ENCODE assay signal across 10 cellular contexts in the genomic region with DNA sequence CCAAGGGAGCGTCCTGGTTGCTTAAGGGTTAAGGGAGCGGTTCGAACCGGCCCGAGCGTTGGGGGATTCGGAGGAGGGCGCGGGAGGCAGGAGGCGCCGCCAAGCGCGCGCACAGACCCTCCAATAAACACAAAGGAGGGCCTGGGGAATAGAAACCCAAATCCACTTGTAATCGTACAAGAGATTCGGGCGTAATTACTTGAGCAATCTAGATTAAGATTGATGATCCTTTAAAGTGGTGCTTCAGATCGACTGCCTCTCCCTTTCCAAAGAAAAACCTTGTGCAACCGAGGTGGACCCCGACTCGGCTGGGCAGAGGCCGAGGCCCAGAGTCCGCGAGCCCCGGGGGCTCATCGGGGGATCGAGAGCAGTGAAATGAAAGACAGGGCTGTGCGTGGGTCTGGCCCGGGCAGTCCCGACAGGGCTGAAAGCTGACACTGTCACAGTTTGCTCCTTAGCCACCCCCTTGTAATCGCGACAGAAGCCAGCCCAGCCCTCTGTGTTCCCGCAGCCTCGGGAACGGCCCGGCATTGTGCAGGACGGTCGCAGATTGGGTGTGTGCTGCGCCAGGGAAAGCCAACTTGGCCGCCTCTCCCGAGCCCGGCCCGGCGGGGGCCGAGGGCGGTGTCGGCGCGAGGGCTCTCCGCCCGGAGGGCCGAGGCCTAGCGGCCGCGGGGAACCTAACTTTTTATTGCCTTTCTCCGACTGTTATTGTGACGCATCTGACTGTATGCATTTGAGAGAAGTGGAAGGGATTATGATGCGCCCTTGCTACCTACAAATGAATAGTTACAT. TPM values are rescaled to one million over a fixed set of nuclear protein-coding genes. Genes with fewer than 3 reads are reported as not detected.
A peak's percentile ranks its signal among the peaks of the same experiment; 100 is the strongest.
DNase-seq lines count a peak whose midpoint lies in the region; ATAC-seq and TF ChIP-seq lines count a peak whose summit lies in the region.
"Had no signal": no experiment of that assay in that cellular context is flagged by ENCODE, and none has a peak within 500 bp of the region (broad histone marks: within the 10 kb centered on the region; RNA-seq: fewer than 3 reads in every experiment).

No MANE protein-coding gene starts in this region.

- DNase-seq in astrocyte of the cerebellum (ENCODE audit: low read depth) (no peak), hepatic stellate cell (ENCODE audit: low spot score) (peak; percentile 11), prostate gland (ENCODE audit: low spot score) (no peak), NCI-H2227 (lab: John Stamatoyannopoulos, UW; ENCODE audit: unreplicated experiment) (no peak), DMS153 treated with DMSO at 0.1 percent for 48 hours (lab: John Stamatoyannopoulos, UW; ENCODE audit: unreplicated experiment) (no peak), dermis blood vessel endothelial cell (no peak)

- H3K4me1 ChIP-seq in ES-I3 (ENCODE audit: insufficient read depth, low read length): 0 out of 2 replicates have a peak, but pooled peaks cover 13% of the 10 kb centered on the region
- no peaks in the 10 kb centered on the region for H3K4me1 ChIP-seq in prostate gland (replicated peaks)

- H3K36me3 ChIP-seq in ES-I3 (ENCODE audit: insufficient read depth, low read length) (no peaks in the 10 kb centered on the region), prostate gland (no peaks in the 10 kb centered on the region)

- in situ Hi-C loops in astrocyte of the cerebellum (cut with HindIII; ENCODE audit: low sequenced_read_pairs): no loop called here

- peaks cover 13% of the 10 kb centered on the region for H3K27me3 ChIP-seq in prostate gland (replicated peaks; ENCODE audit: insufficient read depth)

- H3K9me3 ChIP-seq in ES-I3 (ENCODE audit: control insufficient read depth, insufficient read depth, low read length) (no peaks in the 10 kb centered on the region), prostate gland (no peaks in the 10 kb centered on the region)

- intact Hi-C loops in prostate gland (cut with DNase I): no loop called here

- WGBS in prostate gland: 4% methylated on average over 50 of the region's 58 CpGs

- H3K27ac ChIP-seq in prostate gland: peak overlapping the region; percentile 65 to 73

- no peak for ATAC-seq in HG02938 (IDR thresholded peaks at IDR 0.05; ENCODE audit: unreplicated experiment)
- ATAC-seq: activated CD4-positive, CD25-positive, alpha-beta regulatory T cell treated with anti-CD3 and anti-CD28 coated beads, Interleukin-2, amount 50 U/mL, for 24 hours had no signal

- TF ChIP-seq CTCF in astrocyte of the cerebellum (IDR thresholded peaks at IDR 0.05; ENCODE audit: low read depth, low read length, missing control alignments) (no peak), prostate gland (IDR thresholded peaks at IDR 0.05) (no peak)

- TF ChIP-seq POLR2A in prostate gland (IDR thresholded peaks at IDR 0.05): no peak

- H3K4me3 ChIP-seq in astrocyte of the cerebellum (ENCODE audit: low read depth, low read length): peak overlapping the region; percentile 28
- peak overlapping the region; percentile 24 to 26 for H3K4me3 ChIP-seq in prostate gland

- H3K9ac ChIP-seq in ES-I3 (ENCODE audit: low read depth, low read length): peak overlapping the region; percentile 85

RNA-seq across cellular contexts. Expression of a gene that starts 5.6 kb away (rescaled TPM):
- total RNA-seq in prostate gland: 1 to 10 TPM in 1 of 2 donors, under 1 TPM in 1; 0.51 to 3.1 TPM
- 0.17 TPM in 1 of 2 replicates, not detected in the other for total RNA-seq in dermis blood vessel endothelial cell
- total RNA-seq: myocyte had no signal
